9 cellular contexts compared by ENCODE assay signal in the genomic region with DNA sequence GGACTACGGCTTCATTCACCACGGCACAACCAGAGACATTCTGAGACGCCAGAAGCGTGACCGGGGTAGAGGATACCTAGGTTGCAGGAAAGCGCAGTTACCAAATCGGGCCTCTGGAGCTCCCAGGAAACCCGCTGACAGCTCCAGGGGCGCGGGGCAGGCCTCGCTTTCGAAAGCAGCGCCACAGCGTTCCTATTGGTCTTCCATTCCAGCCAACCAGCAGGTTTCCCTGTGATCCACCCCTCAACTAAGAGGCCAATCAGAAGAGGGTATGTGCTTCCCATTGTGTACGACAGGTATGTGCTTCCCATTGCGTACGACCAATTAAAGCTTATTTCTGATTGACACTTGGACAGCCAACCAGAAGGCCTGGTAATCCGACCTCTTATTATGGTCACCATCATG. TPM values are rescaled to one million over a fixed set of nuclear protein-coding genes. Genes with fewer than 3 reads are reported as not detected.
A peak's percentile ranks its signal among the peaks of the same experiment; 100 is the strongest.
DNase-seq lines count a peak whose midpoint lies in the region; ATAC-seq and TF ChIP-seq lines count a peak whose summit lies in the region.
"Had no signal": no experiment of that assay in that cellular context is flagged by ENCODE, and none has a peak within 500 bp of the region (broad histone marks: within the 10 kb centered on the region; RNA-seq: fewer than 3 reads in every experiment).

No MANE protein-coding gene starts in this region.

- H3K36me3 ChIP-seq in HUES48 (ENCODE audit: control insufficient read depth, insufficient read depth, low read length) (peaks cover 4% of the 10 kb centered on the region; the same call in 1 of the 2 replicates), spleen (peaks cover 0 to 5% (median 0%) of the 10 kb centered on the region in 6 donors)

- H3K9me3 Mint-ChIP-seq in activated CD4-positive, alpha-beta T cell treated with anti-CD3 and anti-CD28 coated beads, Interleukin-2, amount 10 ng/mL, durations not matched to agents 24 days and 14 days: no peaks in the 10 kb centered on the region

- no peak for TF ChIP-seq POLR2A in spleen (IDR thresholded peaks at IDR 0.05)

- no peak for TF ChIP-seq CTCF in foreskin keratinocyte (conservative IDR thresholded peaks at IDR 0.05)
- no peak for TF ChIP-seq CTCF in spleen (IDR thresholded peaks at IDR 0.05 in 8 of 11, conservative IDR thresholded peaks at IDR 0.05 in 3 of 11)

- WGBS in spleen, 5 donors: 27 to 83% (median 57%) methylated on average over 3 to 18 of the region's 18 CpGs

- peak; percentile 69 for DNase-seq in activated CD4-positive, alpha-beta T cell treated with anti-CD3 and anti-CD28 coated beads, Interleukin-2, amount 10 ng/mL, durations not matched to agents 24 days and 14 days
- DNase-seq in activated CD4-positive, alpha-beta T cell treated with anti-CD3 and anti-CD28 coated beads for 4 hours: no peak
- no peak for DNase-seq in foreskin keratinocyte
- no peak for DNase-seq in spleen
- no peak for DNase-seq in NCI-H146 treated with DMSO at 0.1 percent for 48 hours (lab: John Stamatoyannopoulos, UW; ENCODE audit: unreplicated experiment)
- DNase-seq in NCI-H748 (lab: John Stamatoyannopoulos, UW; ENCODE audit: unreplicated experiment): no peak
- DNase-seq in epidermal melanocyte (ENCODE audit: insufficient read length, low spot score): no peak

- H3K4me1 Mint-ChIP-seq in activated CD4-positive, alpha-beta T cell treated with anti-CD3 and anti-CD28 coated beads, Interleukin-2, amount 10 ng/mL, durations not matched to agents 24 days and 14 days: peaks cover 11% of the 10 kb centered on the region

- peaks cover 22% of the 10 kb centered on the region for H3K9me3 ChIP-seq in HUES48 (ENCODE audit: control insufficient read depth, insufficient read depth, low read length)
- H3K9me3 ChIP-seq in spleen: no peaks in the 10 kb centered on the region
- H3K9me3 ChIP-seq: A549 had no signal

- no peaks in the 10 kb centered on the region for H3K27me3 Mint-ChIP-seq in activated CD4-positive, alpha-beta T cell treated with anti-CD3 and anti-CD28 coated beads, Interleukin-2, amount 10 ng/mL, durations not matched to agents 24 days and 14 days

- H3K4me1 ChIP-seq in HUES48 (ENCODE audit: control insufficient read depth, insufficient read depth, low read length) (no peaks in the 10 kb centered on the region), foreskin keratinocyte (no peaks in the 10 kb centered on the region), spleen (peaks cover 0 to 17% (median 2%) of the 10 kb centered on the region in 6 donors)

- no peaks in the 10 kb centered on the region for H3K27me3 ChIP-seq in HUES48 (ENCODE audit: control insufficient read depth, insufficient read depth, low read length)
- no peaks in the 10 kb centered on the region for H3K27me3 ChIP-seq in foreskin keratinocyte
- H3K27me3 ChIP-seq in spleen (replicated peaks in 1 of 7): no peaks in the 10 kb centered on the region

- H3K4me3 Mint-ChIP-seq in activated CD4-positive, alpha-beta T cell treated with anti-CD3 and anti-CD28 coated beads, Interleukin-2, amount 10 ng/mL, durations not matched to agents 24 days and 14 days: peak overlapping the region; percentile 64

- H3K36me3 Mint-ChIP-seq in activated CD4-positive, alpha-beta T cell treated with anti-CD3 and anti-CD28 coated beads, Interleukin-2, amount 10 ng/mL, durations not matched to agents 24 days and 14 days (ENCODE audit: low read depth): peaks cover 15% of the 10 kb centered on the region

- H3K27ac ChIP-seq in HUES48 (ENCODE audit: low read depth, low read length): no peak overlapping the region
- H3K27ac ChIP-seq in foreskin keratinocyte: no peak overlapping the region
- H3K27ac ChIP-seq in spleen: peak overlapping the region in 4 of 8 donors; percentile 39 to 71 (median 56)
- H3K27ac ChIP-seq: A549 had no signal

- intact Hi-C loops in activated CD4-positive, alpha-beta T cell treated with anti-CD3 and anti-CD28 coated beads, Interleukin-2, amount 10 ng/mL, durations not matched to agents 24 days and 14 days (cut with micrococcal nuclease): no loop called here
- intact Hi-C loops in spleen (cut with DNase I; ENCODE audit: low total_unique reads): no loop called here

- H3K27ac Mint-ChIP-seq in activated CD4-positive, alpha-beta T cell treated with anti-CD3 and anti-CD28 coated beads, Interleukin-2, amount 10 ng/mL, durations not matched to agents 24 days and 14 days: peak overlapping the region; percentile 34

- peak overlapping the region; percentile 61 for H3K4me3 ChIP-seq in HUES48 (ENCODE audit: low read depth, low read length)
- peak overlapping the region in 6 of 8 donors; percentile 22 to 60 (median 27) for H3K4me3 ChIP-seq in spleen
- H3K4me3 ChIP-seq: A549 had no signal

- 0 out of 2 replicates have a peak overlapping the region, but pooled peaks have one; percentile 10 for H3K9ac ChIP-seq in HUES48 (ENCODE audit: low read depth, low read length)

- peak; percentile 24 for ATAC-seq in foreskin keratinocyte
- ATAC-seq: A549 had no signal

RNA-seq across cellular contexts. Expression of gene SNX12, which starts 14.9 kb away (rescaled TPM):
- total RNA-seq in activated CD4-positive, alpha-beta T cell treated with anti-CD3 and anti-CD28 coated beads, Interleukin-2, amount 10 ng/mL, durations not matched to agents 24 days and 14 days: 56.0 and 57.1 TPM in 2 replicates
- total RNA-seq in foreskin keratinocyte: 58.6 and 60.4 TPM in 2 replicates
- polyA plus RNA-seq in foreskin keratinocyte: 41.7 and 44.8 TPM in 2 replicates
- 10 to 100 TPM; 37.1 to 47.6 (median 41.0) TPM for total RNA-seq in spleen
- 10 to 100 TPM; 11.7 to 28.7 (median 14.0) TPM for polyA plus RNA-seq in spleen

RNA-seq across cellular contexts. Expression of gene FOXO4, which starts 42.4 kb away (rescaled TPM):
- 9.4 and 9.8 TPM in 2 replicates for total RNA-seq in activated CD4-positive, alpha-beta T cell treated with anti-CD3 and anti-CD28 coated beads, Interleukin-2, amount 10 ng/mL, durations not matched to agents 24 days and 14 days
- total RNA-seq in foreskin keratinocyte: 2.3 and 2.7 TPM in 2 replicates
- polyA plus RNA-seq in foreskin keratinocyte: 1.6 and 1.9 TPM in 2 replicates
- total RNA-seq in spleen: 10 to 100 TPM; 19.1 to 50.9 (median 32.9) TPM
- polyA plus RNA-seq in spleen: 10 to 100 TPM in 1 of 3 donors, 1 to 10 TPM in 2; 5.1 to 12.9 (median 5.8) TPM

RNA-seq across cellular contexts. Expression of gene CXorf65, which starts 53.3 kb away (rescaled TPM):
- 17.9 and 24.9 TPM in 2 replicates for total RNA-seq in activated CD4-positive, alpha-beta T cell treated with anti-CD3 and anti-CD28 coated beads, Interleukin-2, amount 10 ng/mL, durations not matched to agents 24 days and 14 days
- not detected in 2 replicates for total RNA-seq in foreskin keratinocyte
- not detected in 2 replicates for polyA plus RNA-seq in foreskin keratinocyte
- 10 to 100 TPM in 1 of 7 donors, 1 to 10 TPM in 6; 1.7 to 14.4 (median 6.7) TPM for total RNA-seq in spleen
- 10 to 100 TPM in 1 of 3 donors, 1 to 10 TPM in 2; 3.7 to 27.2 (median 7.5) TPM for polyA plus RNA-seq in spleen
- polyA plus RNA-seq: A549 had no signal

RNA-seq across cellular contexts. Expression of gene IL2RG, which starts 58.2 kb away (rescaled TPM):
- total RNA-seq in activated CD4-positive, alpha-beta T cell treated with anti-CD3 and anti-CD28 coated beads, Interleukin-2, amount 10 ng/mL, durations not matched to agents 24 days and 14 days: 337 and 348 TPM in 2 replicates
- total RNA-seq in foreskin keratinocyte (0.11 and 0.27 TPM in 2 replicates), spleen (100 to 1,000 TPM in 6 of 7 donors, 10 to 100 TPM in 1; 92.6 to 174 (median 127) TPM)
- polyA plus RNA-seq in foreskin keratinocyte (0.16 and 0.17 TPM in 2 replicates), spleen (100 to 1,000 TPM in 2 of 3 donors, 10 to 100 TPM in 1; 89.8 to 155 (median 122) TPM)
